In the genomic region with DNA sequence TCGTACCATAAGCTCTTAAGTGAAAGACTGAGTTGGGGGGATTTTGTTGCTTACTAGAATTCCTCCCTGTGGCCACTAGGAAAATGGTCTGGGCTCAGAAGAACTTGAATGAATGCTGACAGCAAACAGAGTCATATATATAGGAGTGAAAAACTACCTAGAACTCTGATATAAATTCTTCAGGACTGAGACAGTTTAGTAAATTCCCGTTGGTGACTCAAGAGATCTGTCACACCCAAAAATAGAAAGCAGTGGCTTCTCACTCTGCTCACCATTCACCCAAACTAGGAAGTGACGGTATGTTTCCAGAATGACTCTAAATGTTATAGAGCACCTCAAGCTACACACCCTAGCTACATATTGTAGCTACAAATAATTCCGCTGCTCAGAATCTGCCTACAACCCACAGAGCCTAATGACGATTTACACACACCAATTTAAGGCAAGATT, we compare ENCODE assay signal across 8 cellular contexts.
DNase-seq lines count a peak whose midpoint lies in the region; ATAC-seq, FAIRE-seq and TF ChIP-seq lines count a peak whose summit lies in the region.

No MANE protein-coding gene starts in this region.

- peak; percentile 11; the same call in 1 of the 2 replicates for TF ChIP-seq POLR2A in GM12892 (IDR thresholded peaks at IDR 0.05; ENCODE audit: low read depth, low read length)

- FAIRE-seq in GM12892 (lab: Jason Lieb, UNC): peak; percentile 86

- H3K4me3 Mint-ChIP-seq in activated naive CD8-positive, alpha-beta T cell treated with anti-CD3 and anti-CD28 coated beads, Interleukin-2, amount 50 U/mL, for 24 hours: peak overlapping the region; percentile 67
- peak overlapping the region; percentile 80 for H3K4me3 Mint-ChIP-seq in natural killer cell treated with Interleukin-12 subunit alpha and Interleukin-12 subunit beta and Interleukin-15 and Interleukin-18, amount 100 ng/mL, for 72 hours

- no peaks in the 10 kb centered on the region for H3K36me3 Mint-ChIP-seq in activated naive CD8-positive, alpha-beta T cell treated with anti-CD3 and anti-CD28 coated beads, Interleukin-2, amount 50 U/mL, for 24 hours (ENCODE audit: low read depth)
- H3K36me3 Mint-ChIP-seq in natural killer cell treated with Interleukin-12 subunit alpha and Interleukin-12 subunit beta and Interleukin-15 and Interleukin-18, amount 100 ng/mL, for 72 hours: no peaks in the 10 kb centered on the region

- DNase-seq in GM12892 (ENCODE audit: insufficient read length): no peak
- peak; percentile 22 for DNase-seq in HPDE6-E6E7 (ENCODE audit: extremely low spot score)
- DNase-seq in activated naive CD8-positive, alpha-beta T cell treated with anti-CD3 and anti-CD28 coated beads, Interleukin-2, amount 50 U/mL, for 24 hours: no peak
- DNase-seq in natural killer cell treated with Interleukin-12 subunit alpha and Interleukin-12 subunit beta and Interleukin-15 and Interleukin-18, amount 100 ng/mL, for 72 hours (ENCODE audit: low spot score): peak; percentile 67
- DNase-seq in NCI-H526 (lab: John Stamatoyannopoulos, UW): no peak
- DNase-seq in DMS 273 (lab: John Stamatoyannopoulos, UW; ENCODE audit: unreplicated experiment): no peak
- DNase-seq in left lobe of liver (ENCODE audit: low spot score): no peak

- H3K27me3 Mint-ChIP-seq in activated naive CD8-positive, alpha-beta T cell treated with anti-CD3 and anti-CD28 coated beads, Interleukin-2, amount 50 U/mL, for 24 hours: peaks cover 2% of the 10 kb centered on the region
- no peaks in the 10 kb centered on the region for H3K27me3 Mint-ChIP-seq in natural killer cell treated with Interleukin-12 subunit alpha and Interleukin-12 subunit beta and Interleukin-15 and Interleukin-18, amount 100 ng/mL, for 72 hours

- H3K9me3 Mint-ChIP-seq in activated naive CD8-positive, alpha-beta T cell treated with anti-CD3 and anti-CD28 coated beads, Interleukin-2, amount 50 U/mL, for 24 hours: no peaks in the 10 kb centered on the region
- H3K9me3 Mint-ChIP-seq in natural killer cell treated with Interleukin-12 subunit alpha and Interleukin-12 subunit beta and Interleukin-15 and Interleukin-18, amount 100 ng/mL, for 72 hours: no peaks in the 10 kb centered on the region

- H3K27ac Mint-ChIP-seq in activated naive CD8-positive, alpha-beta T cell treated with anti-CD3 and anti-CD28 coated beads, Interleukin-2, amount 50 U/mL, for 24 hours: peak overlapping the region; percentile 94
- H3K27ac Mint-ChIP-seq in natural killer cell treated with Interleukin-12 subunit alpha and Interleukin-12 subunit beta and Interleukin-15 and Interleukin-18, amount 100 ng/mL, for 72 hours: peak overlapping the region; percentile 83 to 96

- ATAC-seq in GM21526 (IDR thresholded peaks at IDR 0.05; ENCODE audit: low FRiP score, unreplicated experiment) (peak; percentile 95), left lobe of liver (no peak)
- ATAC-seq in activated naive CD8-positive, alpha-beta T cell treated with anti-CD3 and anti-CD28 coated beads, Interleukin-2, amount 50 U/mL, for 24 hours: peak; percentile 97
- peak; percentile 95 to 98 for ATAC-seq in natural killer cell treated with Interleukin-12 subunit alpha and Interleukin-12 subunit beta and Interleukin-15 and Interleukin-18, amount 100 ng/mL, for 72 hours

- H3K4me1 Mint-ChIP-seq in activated naive CD8-positive, alpha-beta T cell treated with anti-CD3 and anti-CD28 coated beads, Interleukin-2, amount 50 U/mL, for 24 hours: peaks cover 60% of the 10 kb centered on the region
- H3K4me1 Mint-ChIP-seq in natural killer cell treated with Interleukin-12 subunit alpha and Interleukin-12 subunit beta and Interleukin-15 and Interleukin-18, amount 100 ng/mL, for 72 hours (ENCODE audit: low read depth in 2 of 2): peaks cover 19 to 31% of the 10 kb centered on the region in 2 donors

Comparison
In these comparisons a context has a peak if more than half of its experiments do, and no peak if none do; other contexts are left out.
1. DNase-seq: peak in HPDE6-E6E7 (single experiment) and natural killer cell treated with Interleukin-12 subunit alpha and Interleukin-12 subunit beta and Interleukin-15 and Interleukin-18, amount 100 ng/mL, for 72 hours (single experiment); none in GM12892 (single experiment), activated naive CD8-positive, alpha-beta T cell treated with anti-CD3 and anti-CD28 coated beads, Interleukin-2, amount 50 U/mL, for 24 hours (single experiment), NCI-H526 (0 of 2), DMS 273 (single experiment) and left lobe of liver (single experiment).